In the genomic region with DNA sequence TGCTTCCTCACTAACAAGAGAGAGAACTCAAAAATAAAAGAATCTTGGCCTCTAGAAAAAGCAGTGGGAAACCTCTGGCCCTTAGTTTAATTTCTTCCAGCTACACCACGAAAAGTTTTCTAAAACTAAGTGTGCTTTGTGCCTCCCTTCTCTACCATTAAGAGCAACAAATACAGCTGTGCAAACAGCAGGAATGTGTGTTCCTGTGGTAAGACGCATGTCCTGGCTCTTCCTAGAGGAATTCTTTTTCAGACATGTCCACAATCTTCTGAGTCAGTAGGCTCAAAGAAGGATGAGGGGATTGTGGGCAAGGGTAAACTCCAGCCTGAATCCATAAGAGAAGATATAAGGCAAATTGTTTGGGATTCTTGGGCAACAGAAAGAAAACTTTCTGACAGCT, we compare ENCODE assay signal across 17 cellular contexts.
DNase-seq lines count a peak whose midpoint lies in the region; ATAC-seq, FAIRE-seq and TF ChIP-seq lines count a peak whose summit lies in the region.
"Had no signal": no experiment of that assay in that cellular context is flagged by ENCODE, and none has a peak within 500 bp of the region (broad histone marks: within the 10 kb centered on the region; RNA-seq: fewer than 3 reads in every experiment).

No MANE protein-coding gene starts in this region.

- intact Hi-C loops in HCT116 (cut with micrococcal nuclease), result no loop called here

- no peak overlapping the region for H2BK12ac ChIP-seq in mesenchymal stem cell (ENCODE audit: low read length in 2 of 2)

- H2BK120ac ChIP-seq in mesenchymal stem cell (ENCODE audit: low read depth, low read length), result no peak overlapping the region

- no peak overlapping the region for H3K14ac ChIP-seq in mesenchymal stem cell (ENCODE audit: low read length in 2 of 2)

- H3K9me2 ChIP-seq in HCT116 (ENCODE audit: insufficient read depth), result no peaks in the 10 kb centered on the region
- H3K9me2 ChIP-seq: SK-N-SH had no signal

- TF ChIP-seq CTCF in AG10803 (conservative IDR thresholded peaks at IDR 0.05; ENCODE audit: low read length) (no peak), HCT116 (IDR thresholded peaks at IDR 0.05 in 2 of 3, conservative IDR thresholded peaks at IDR 0.05 in 1 of 3; ENCODE audit: borderline replicate concordance in 1 of 3, insufficient read depth in 1 of 3, low read depth in 2 of 3, low read length in 2 of 3) (no peak), bronchial epithelial cell (IDR thresholded peaks at IDR 0.05; ENCODE audit: insufficient read depth, low read length, severe bottlenecking) (no peak)

- H3K4me2 ChIP-seq in HCT116 (ENCODE audit: low read length) (no peak overlapping the region), mesenchymal stem cell (ENCODE audit: low read length, poor library complexity, severe bottlenecking) (no peak overlapping the region)
- H3K4me2 ChIP-seq: neural progenitor cell, SK-N-SH had no signal

- no peak overlapping the region for H3K9ac ChIP-seq in HCT116 (ENCODE audit: low read length)
- peak overlapping the region; percentile 0 for H3K9ac ChIP-seq in mesenchymal stem cell (ENCODE audit: low read length)
- H3K9ac ChIP-seq: neural progenitor cell, SK-N-SH had no signal

- no peak overlapping the region for H3K4ac ChIP-seq in mesenchymal stem cell (ENCODE audit: low read depth in 1 of 2, low read length in 2 of 2)

- no peak overlapping the region for H2AK5ac ChIP-seq in mesenchymal stem cell (ENCODE audit: low read length, severe bottlenecking)

- 51% methylated on average over 2 of the region's 2 CpGs for WGBS in mesenchymal stem cell

- H2BK15ac ChIP-seq in mesenchymal stem cell (ENCODE audit: low read depth, poor library complexity, severe bottlenecking), result no peak overlapping the region

- H3K4me1 ChIP-seq in HCT116 (ENCODE audit: control insufficient read depth in 1 of 2, insufficient read depth in 2 of 2, low read length in 2 of 2) (no peaks in the 10 kb centered on the region), mesenchymal stem cell (ENCODE audit: control insufficient read depth, insufficient read depth, low read depth, low read length) (no peaks in the 10 kb centered on the region)
- H3K4me1 ChIP-seq: colonic mucosa, Peyer's patch had no signal

- no TSS peak for BruUV-seq in HCT116 (replicated peaks; lab: Mats Ljungman, UMichigan)

- no peak for ATAC-seq in HCT116
- ATAC-seq: activated T-cell treated with anti-CD3 and anti-CD28 coated beads, Interleukin-2, amount 50 U/mL, for 72 hours had no signal

- TF ChIP-seq POLR2A in HCT116 (IDR thresholded peaks at IDR 0.05; ENCODE audit: borderline replicate concordance, extremely low read depth, insufficient read depth, insufficient read length) (no peak), GM12891 (IDR thresholded peaks at IDR 0.05; ENCODE audit: low read depth, low read length) (no peak)

- TF ChIP-seq RAD21 in HCT116 (IDR thresholded peaks at IDR 0.05; ENCODE audit: low read depth), result no peak

- H3K36me3 ChIP-seq in HCT116 (ENCODE audit: control insufficient read depth in 1 of 2, insufficient read depth in 2 of 2, low read length in 2 of 2) (no peaks in the 10 kb centered on the region), bronchial epithelial cell (ENCODE audit: control insufficient read depth, insufficient read depth, low read length) (no peaks in the 10 kb centered on the region), mesenchymal stem cell (ENCODE audit: control insufficient read depth in 1 of 2, insufficient read depth in 2 of 2, low read depth in 1 of 2, low read length in 2 of 2) (no peaks in the 10 kb centered on the region)
- H3K36me3 ChIP-seq: colonic mucosa, neural progenitor cell, Peyer's patch had no signal

- POLR2A ChIA-PET in HCT116 (lab: Charles Lee), result no interaction called here

- CTCF ChIA-PET in HCT116 (lab: Charles Lee), result no interaction called here

- H3K27ac ChIP-seq in HCT116 (ENCODE audit: low read depth, low read length) (no peak overlapping the region), mesenchymal stem cell (ENCODE audit: low read length, poor library complexity, severe bottlenecking) (no peak overlapping the region)
- H3K27ac ChIP-seq: colonic mucosa, neural progenitor cell, Peyer's patch had no signal

- RAD21 ChIA-PET in HCT116 (lab: Charles Lee; ENCODE audit: low non-redundant PET in 1 of 2, low total read pairs in 2 of 2, uncharacterized antibody in 2 of 2, unreplicated experiment in 2 of 2), result no interaction called here

- no peak overlapping the region for H3K23ac ChIP-seq in mesenchymal stem cell (ENCODE audit: low read length in 2 of 2)

- no peaks in the 10 kb centered on the region for H3K79me2 ChIP-seq in HCT116 (ENCODE audit: insufficient read depth, low read length)

- no peak overlapping the region for H2BK5ac ChIP-seq in mesenchymal stem cell (ENCODE audit: low read depth, low read length, poor library complexity, severe bottlenecking)

- no peaks in the 10 kb centered on the region for H3K79me1 ChIP-seq in mesenchymal stem cell (replicated peaks; ENCODE audit: low read length, poor library complexity, severe bottlenecking)

- no peak overlapping the region for H4K8ac ChIP-seq in mesenchymal stem cell (ENCODE audit: low read length)

- H3K27me3 ChIP-seq in HCT116 (ENCODE audit: insufficient read depth, low read length) (no peaks in the 10 kb centered on the region), bronchial epithelial cell (ENCODE audit: control insufficient read depth, insufficient read depth, low read length) (no peaks in the 10 kb centered on the region), mesenchymal stem cell (ENCODE audit: control insufficient read depth in 1 of 2, insufficient read depth in 1 of 2, low read length in 2 of 2) (no peaks in the 10 kb centered on the region)
- H3K27me3 ChIP-seq: colonic mucosa, neural progenitor cell, Peyer's patch had no signal

- no peak overlapping the region for H4K91ac ChIP-seq in mesenchymal stem cell (ENCODE audit: low read length)

- H3K9me3 ChIP-seq in HCT116 (ENCODE audit: control insufficient read depth in 1 of 2, insufficient read depth in 1 of 2, low read depth in 1 of 2, low read length in 2 of 2), result no peaks in the 10 kb centered on the region
- no peaks in the 10 kb centered on the region for H3K9me3 ChIP-seq in mesenchymal stem cell (ENCODE audit: control insufficient read depth, low read length)
- H3K9me3 ChIP-seq: colonic mucosa, Peyer's patch, SK-N-SH had no signal

- no peak for FAIRE-seq in bronchial epithelial cell (lab: Jason Lieb, UNC)
- FAIRE-seq in GM12891 (lab: Jason Lieb, UNC), result no peak

- H3K4me3 ChIP-seq in AG10803 (ENCODE audit: low read length), result no peak overlapping the region
- H3K4me3 ChIP-seq in HCT116 (replicated peaks in 1 of 2; ENCODE audit: low read depth in 1 of 2, low read length in 2 of 2), result no peak overlapping the region
- no peak overlapping the region for H3K4me3 ChIP-seq in bronchial epithelial cell (ENCODE audit: low read depth, low read length)
- H3K4me3 ChIP-seq in mesenchymal stem cell (ENCODE audit: insufficient read depth in 1 of 2, low read depth in 1 of 2, low read length in 2 of 2), result no peak overlapping the region
- H3K4me3 ChIP-seq: colonic mucosa, neural progenitor cell, Peyer's patch had no signal

- no peaks in the 10 kb centered on the region for H4K20me1 ChIP-seq in HCT116 (ENCODE audit: insufficient read depth)

- peak overlapping the region; percentile 56 for H2AFZ ChIP-seq in HCT116 (ENCODE audit: low read depth, low read length, poor library complexity, severe bottlenecking)
- H2AFZ ChIP-seq in mesenchymal stem cell (ENCODE audit: low read depth, low read length), result no peak overlapping the region
- H2AFZ ChIP-seq: neural progenitor cell had no signal

- DNase-seq in AG10803 (ENCODE audit: low read depth) (peak; percentile 56), HCT116 (ENCODE audit: low read depth, low spot score) (no peak), bronchial epithelial cell (ENCODE audit: low read depth) (peak; percentile 76), mesenchymal stem cell (peak; percentile 10), DMS79 treated with DMSO at 0.1 percent for 48 hours (lab: John Stamatoyannopoulos, UW) (no peak), globus pallidus (ENCODE audit: low spot score) (no peak), ureter (ENCODE audit: low spot score) (no peak), GM12891 (ENCODE audit: insufficient read length, low spot score) (no peak)
- DNase-seq: activated CD4-positive, CD25-positive, alpha-beta regulatory T cell; activated T-cell treated with anti-CD3 and anti-CD28 coated beads, Interleukin-2, amount 50 U/mL, for 72 hours; colonic mucosa; endodermal cell; NCI-H1105 treated with DMSO at 0.1 percent for 48 hours; NCI-H748 treated with DMSO at 0.1 percent for 48 hours; Peyer's patch; SK-N-SH had no signal

- H3K18ac ChIP-seq in mesenchymal stem cell (ENCODE audit: low read depth in 1 of 2, low read length in 2 of 2), result no peak overlapping the region

TF ChIP-seq in HCT116, 20 proteins besides CTCF, POLR2A, EP300 and RAD21 (continues in another document):
- TF ChIP-seq ZNF274 (IDR thresholded peaks at IDR 0.05; ENCODE audit: low read depth, low read length) (no peak), CBX3 (IDR thresholded peaks at IDR 0.05; ENCODE audit: low read depth) (no peak), YY1 (IDR thresholded peaks at IDR 0.05; ENCODE audit: extremely low read depth, insufficient replicate concordance, low read depth, low read length) (no peak), JUND (IDR thresholded peaks at IDR 0.05) (no peak), SRF (IDR thresholded peaks at IDR 0.05; ENCODE audit: low read depth) (no peak)
- TF ChIP-seq, protein P1, sequence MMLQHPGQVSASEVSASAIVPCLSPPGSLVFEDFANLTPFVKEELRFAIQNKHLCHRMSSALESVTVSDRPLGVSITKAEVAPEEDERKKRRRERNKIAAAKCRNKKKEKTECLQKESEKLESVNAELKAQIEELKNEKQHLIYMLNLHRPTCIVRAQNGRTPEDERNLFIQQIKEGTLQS (IDR thresholded peaks at IDR 0.05), result no peak

TF ChIP-seq in GM12891, 5 proteins besides CTCF, POLR2A, EP300 and RAD21:
- no peak for TF ChIP-seq POLR2AphosphoS5 (IDR thresholded peaks at IDR 0.05; ENCODE audit: low read depth, low read length)
- no peak for TF ChIP-seq SPI1 (IDR thresholded peaks at IDR 0.05; ENCODE audit: low read depth, low read length)
- no peak for TF ChIP-seq TAF1 (IDR thresholded peaks at IDR 0.05; ENCODE audit: low read depth, low read length)
- no peak for TF ChIP-seq POU2F2 (IDR thresholded peaks at IDR 0.05; ENCODE audit: low read depth, low read length)
- no peak for TF ChIP-seq PAX5 (IDR thresholded peaks at IDR 0.05; ENCODE audit: insufficient read depth, low read length, severe bottlenecking)

Comparison
In these comparisons a context has a peak if more than half of its experiments do, and no peak if none do; other contexts are left out.
1. DNase-seq: peak in AG10803 (single experiment), bronchial epithelial cell (single experiment) and mesenchymal stem cell (single experiment); none in HCT116 (single experiment), DMS79 treated with DMSO at 0.1 percent for 48 hours (single experiment), globus pallidus (single experiment), ureter (single experiment) and GM12891 (single experiment).